ENCODE assay signal across 18 cellular contexts in the genomic region with DNA sequence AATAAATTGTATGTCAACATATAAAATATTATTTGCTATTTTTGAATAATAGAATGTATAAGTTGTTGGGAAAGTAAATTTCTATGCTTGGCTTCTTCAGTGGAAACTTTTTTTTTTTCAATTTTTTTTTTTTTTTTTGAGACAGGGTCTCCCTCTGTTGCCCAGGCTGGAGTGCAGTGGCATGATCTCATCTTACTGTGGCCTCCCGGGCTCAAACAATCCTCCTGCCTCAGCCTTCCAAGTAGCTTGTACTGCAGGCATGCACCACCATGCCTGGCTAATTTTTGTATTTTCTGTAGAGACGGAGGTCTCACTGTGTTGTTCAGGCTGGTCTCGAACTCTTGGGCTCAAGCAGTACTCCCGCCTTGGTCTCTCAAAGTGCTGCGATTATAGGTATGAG. TPM values are rescaled to one million over a fixed set of nuclear protein-coding genes. Genes with fewer than 3 reads are reported as not detected.
DNase-seq lines count a peak whose midpoint lies in the region; ATAC-seq and TF ChIP-seq lines count a peak whose summit lies in the region.
"Had no signal": no experiment of that assay in that cellular context is flagged by ENCODE, and none has a peak within 500 bp of the region (broad histone marks: within the 10 kb centered on the region; RNA-seq: fewer than 3 reads in every experiment).

No MANE protein-coding gene starts in this region.

- H3K4me1 Mint-ChIP-seq in activated naive CD4-positive, alpha-beta T cell treated with anti-CD3 and anti-CD28 coated beads, Interleukin-2, amount 50 U/mL, for 24 hours = peaks cover 83% of the 10 kb centered on the region
- H3K4me1 Mint-ChIP-seq in T-cell = peaks cover 83 to 91% (median 87%) of the 10 kb centered on the region in 3 donors
- H3K4me1 Mint-ChIP-seq in effector memory CD8-positive, alpha-beta T cell (ENCODE audit: low read depth in 2 of 2) = peaks cover 43 to 72% of the 10 kb centered on the region in 2 donors
- H3K4me1 Mint-ChIP-seq: nephron progenitor cell had no signal

- H3K9me3 Mint-ChIP-seq in activated naive CD4-positive, alpha-beta T cell treated with anti-CD3 and anti-CD28 coated beads, Interleukin-2, amount 50 U/mL, for 24 hours = no peaks in the 10 kb centered on the region
- no peaks in the 10 kb centered on the region for H3K9me3 Mint-ChIP-seq in T-cell
- H3K9me3 Mint-ChIP-seq in effector memory CD8-positive, alpha-beta T cell = no peaks in the 10 kb centered on the region
- H3K9me3 Mint-ChIP-seq: GM23338, nephron progenitor cell had no signal

- peaks cover 6% of the 10 kb centered on the region for H3K36me3 Mint-ChIP-seq in activated naive CD4-positive, alpha-beta T cell treated with anti-CD3 and anti-CD28 coated beads, Interleukin-2, amount 50 U/mL, for 24 hours
- H3K36me3 Mint-ChIP-seq in T-cell = peaks cover 3% of the 10 kb centered on the region
- H3K36me3 Mint-ChIP-seq in effector memory CD8-positive, alpha-beta T cell (ENCODE audit: insufficient read depth) = peaks cover 56% of the 10 kb centered on the region

- no peaks in the 10 kb centered on the region for H3K36me3 ChIP-seq in transverse colon
- H3K36me3 ChIP-seq: brain microvascular endothelial cell, lower lobe of right lung had no signal

- intact Hi-C loops in transverse colon (cut with DNase I; ENCODE audit: low total_unique reads) = no loop called here

- no peaks in the 10 kb centered on the region for H3K27me3 Mint-ChIP-seq in activated naive CD4-positive, alpha-beta T cell treated with anti-CD3 and anti-CD28 coated beads, Interleukin-2, amount 50 U/mL, for 24 hours
- H3K27me3 Mint-ChIP-seq in T-cell = no peaks in the 10 kb centered on the region
- no peaks in the 10 kb centered on the region for H3K27me3 Mint-ChIP-seq in effector memory CD8-positive, alpha-beta T cell

- peak overlapping the region; percentile 81 for H3K27ac Mint-ChIP-seq in activated naive CD4-positive, alpha-beta T cell treated with anti-CD3 and anti-CD28 coated beads, Interleukin-2, amount 50 U/mL, for 24 hours
- peak overlapping the region; percentile 82 to 85 for H3K27ac Mint-ChIP-seq in T-cell
- H3K27ac Mint-ChIP-seq in effector memory CD8-positive, alpha-beta T cell = peak overlapping the region; percentile 62 to 70
- H3K27ac Mint-ChIP-seq: GM23338, nephron progenitor cell had no signal

- POLR2A ChIA-PET in T-cell (lab: Charles Lee) = interaction anchor here (0.6 to 2.6 kb wide), 11 partner anchors 9 to 85 kb away, joined by 3 to 15 read pairs (median 5); a partner anchor contains a TSS

- no peak for TF ChIP-seq CTCF in transverse colon (IDR thresholded peaks at IDR 0.05)

- TF ChIP-seq EP300 in transverse colon (IDR thresholded peaks at IDR 0.05; ENCODE audit: low read depth) = no peak

- peak overlapping the region; percentile 51 to 97 (median 63) for H3K27ac ChIP-seq in transverse colon
- no peak overlapping the region for H3K27ac ChIP-seq in caudate nucleus (ENCODE audit: low read depth, low read length)
- H3K27ac ChIP-seq: brain microvascular endothelial cell, lower lobe of right lung had no signal

- no peak for TF ChIP-seq POLR2A in transverse colon (IDR thresholded peaks at IDR 0.05)

- H3K4me3 Mint-ChIP-seq in activated naive CD4-positive, alpha-beta T cell treated with anti-CD3 and anti-CD28 coated beads, Interleukin-2, amount 50 U/mL, for 24 hours = peak overlapping the region; percentile 76
- peak overlapping the region; percentile 59 to 71 (median 65) for H3K4me3 Mint-ChIP-seq in T-cell
- H3K4me3 Mint-ChIP-seq in effector memory CD8-positive, alpha-beta T cell = peak overlapping the region; percentile 65 to 67
- H3K4me3 Mint-ChIP-seq: GM23338, nephron progenitor cell had no signal

- DNase-seq in activated naive CD4-positive, alpha-beta T cell treated with anti-CD3 and anti-CD28 coated beads, Interleukin-2, amount 50 U/mL, for 16 hours = no peak
- no peak for DNase-seq in T-cell
- DNase-seq in effector memory CD8-positive, alpha-beta T cell = no peak
- no peak for DNase-seq in transverse colon
- DNase-seq in caudate nucleus (lab: John Stamatoyannopoulos, UW) = no peak
- DNase-seq: activated CD4-positive, CD25-positive, alpha-beta regulatory T cell treated with anti-CD3 and anti-CD28 coated beads, Interleukin-2, amount 50 U/mL, for 72 hours; activated gamma-delta T cell; brain microvascular endothelial cell; Calu3; dermis blood vessel endothelial cell; Karpas-422; lower lobe of right lung; NCI-H1436; nephron progenitor cell had no signal

- ATAC-seq in T-cell (replicated peaks in 1 of 4) (no peak), GM21360 (IDR thresholded peaks at IDR 0.05; ENCODE audit: unreplicated experiment) (no peak)
- no peak for ATAC-seq in effector memory CD8-positive, alpha-beta T cell (replicated peaks)
- no peak for ATAC-seq in activated CD4-positive, CD25-positive, alpha-beta regulatory T cell treated with anti-CD3 and anti-CD28 coated beads, Interleukin-2, amount 50 U/mL, for 24 hours
- ATAC-seq: GM23338, lower lobe of right lung had no signal

- H3K9me3 ChIP-seq in transverse colon = no peaks in the 10 kb centered on the region
- H3K9me3 ChIP-seq: lower lobe of right lung had no signal

- WGBS in transverse colon (ENCODE audit: low coverage in 1 of 2), 2 donors = 92% methylated on average over 5 of the region's 5 CpGs; no CpG with 5 or more reads in 1 of the 2 donors

- peaks cover 35 to 80% (median 43%) of the 10 kb centered on the region in 4 donors for H3K4me1 ChIP-seq in transverse colon

- CTCF ChIA-PET in T-cell (lab: Charles Lee) = interaction anchor here (0.5 to 3.0 kb wide), 8 partner anchors 10 to 158 kb away, joined by 3 to 9 read pairs (median 3); no protein-coding TSS in a partner anchor

- no peak overlapping the region for H3K4me3 ChIP-seq in transverse colon
- H3K4me3 ChIP-seq: GM23338 had no signal

- in situ Hi-C loops in transverse colon (cut with MboI; ENCODE audit: low pct_ligation_motif_present in 1 of 4, low pct_unique_long_range_greater_than_20kb in 1 of 4, low sequenced_read_pairs in 3 of 4) = loop anchor here in 1 of 4 donors (25.0 kb wide), 1 partner anchor 152 kb away; no protein-coding TSS in a partner anchor

- no peaks in the 10 kb centered on the region for H3K27me3 ChIP-seq in transverse colon
- H3K27me3 ChIP-seq: brain microvascular endothelial cell had no signal

RNA-seq across cellular contexts. Expression of a gene that starts 16.8 kb away (rescaled TPM):
- total RNA-seq in T-cell (100 to 1,000 TPM; 408 to 705 (median 423) TPM), transverse colon (100 to 1,000 TPM; 232 to 658 (median 509) TPM)
